In genomic region chr2:88067189-88067588, GRCh38 we compare ENCODE assay signal across 37 cellular contexts. TPM values are rescaled to one million over a fixed set of nuclear protein-coding genes. Genes with fewer than 3 reads are reported as not detected.
DNase-seq lines count a peak whose midpoint lies in the region; ATAC-seq, FAIRE-seq and TF ChIP-seq lines count a peak whose summit lies in the region.
"Had no signal": no experiment of that assay in that cellular context is flagged by ENCODE, and none has a peak within 500 bp of the region (broad histone marks: within the 10 kb centered on the region; RNA-seq: fewer than 3 reads in every experiment).

No MANE protein-coding gene starts in this region.

- no peaks in the 10 kb centered on the region for H4K20me1 ChIP-seq in GM23338 (replicated peaks; ENCODE audit: insufficient read depth)
- H4K20me1 ChIP-seq in K562 (replicated peaks; ENCODE audit: control insufficient read depth, insufficient read depth, low read length), result no peaks in the 10 kb centered on the region

- CTCF ChIA-PET in K562 (lab: Yijun Ruan, JAX; ENCODE audit: low intra/inter-chr PET ratio), result no interaction called here

- FAIRE-seq in K562 (lab: Jason Lieb, UNC), result no peak
- FAIRE-seq: endothelial cell of umbilical vein, urothelium cell line had no signal

- H3K27me3 Mint-ChIP-seq in GM23338 (ENCODE audit: insufficient read depth, low read depth, poor library complexity), result peaks cover 2% of the 10 kb centered on the region
- H3K27me3 Mint-ChIP-seq: brain had no signal

- no peak for TF ChIP-seq EP300 in K562 (IDR thresholded peaks at IDR 0.05; ENCODE audit: low read length)

- no peak for TF ChIP-seq POLR2A in K562 (conservative IDR thresholded peaks at IDR 0.05)

- H3K9ac ChIP-seq in K562 (ENCODE audit: insufficient read depth in 1 of 2, low read depth in 2 of 2, low read length in 2 of 2), result no peak overlapping the region

- H2AFZ ChIP-seq in GM23338, result peak overlapping the region; percentile 94
- H2AFZ ChIP-seq in K562 (ENCODE audit: low read depth, low read length), result no peak overlapping the region

- BruUV-seq in K562 (replicated peaks; lab: Mats Ljungman, UMichigan), result no TSS peak

- ATAC-seq in GM23338, result no peak
- no peak for ATAC-seq in K562
- peak; percentile 85 for ATAC-seq in left ventricle myocardium superior
- ATAC-seq in psoas muscle, result peak; percentile 86 to 90 (median 88)
- no peak for ATAC-seq in left colon
- no peak for ATAC-seq in HG03139 (IDR thresholded peaks at IDR 0.05; ENCODE audit: unreplicated experiment)
- ATAC-seq: natural killer cell; PC-3; stimulated activated naive CD8-positive, alpha-beta T cell treated with anti-CD3 and anti-CD28 coated beads, Interleukin-15, Interleukin-2, amounts not matched to agents 100 U/mL and 50 U/mL, for 24 hours had no signal

- POLR2A ChIA-PET in K562 (lab: Yijun Ruan, JAX), result interaction anchor here (0.8 to 1.4 kb wide), 2 partner anchors 13 to 43 kb away, joined by 3 to 4 read pairs; no protein-coding TSS in a partner anchor

- no peak for TF ChIP-seq RAD21 in K562 (CRISPR knock-in tag; conservative IDR thresholded peaks at IDR 0.05 in 1 of 2, IDR thresholded peaks at IDR 0.05 in 1 of 2)

- H3K79me2 ChIP-seq in GM23338 (replicated peaks; ENCODE audit: insufficient read depth) (no peaks in the 10 kb centered on the region), K562 (ENCODE audit: control insufficient read depth, insufficient read depth, low read length) (no peaks in the 10 kb centered on the region)

- TF ChIP-seq CTCF in GM23338 (conservative IDR thresholded peaks at IDR 0.05; ENCODE audit: low read depth in 2 of 2) (no peak), K562 (IDR thresholded peaks at IDR 0.05 in 2 of 3, conservative IDR thresholded peaks at IDR 0.05 in 1 of 3; ENCODE audit: insufficient read depth in 2 of 3, low read depth in 1 of 3, low read length in 3 of 3) (no peak), psoas muscle (IDR thresholded peaks at IDR 0.05) (no peak)

- DNase-seq in GM23338 (ENCODE audit: low spot score), result no peak
- DNase-seq in K562 (ENCODE audit: extremely low read depth in 1 of 4, low spot score in 3 of 4), result no peak
- DNase-seq in left ventricle myocardium superior, result peak; percentile 61
- peak; percentile 37 to 60 for DNase-seq in psoas muscle
- no peak for DNase-seq in ecto neural progenitor cell (ENCODE audit: low spot score)
- DNase-seq in left colon, result no peak
- DNase-seq in head of caudate nucleus, result no peak
- DNase-seq: activated CD4-positive, alpha-beta memory T cell treated with anti-CD3 and anti-CD28 coated beads, Interleukin-2, amount 10 ng/mL, durations not matched to agents 7 days and 5 days; activated CD8-positive, alpha-beta memory T cell treated with anti-CD3 and anti-CD28 coated beads, Interleukin-2, amount 50 U/mL, for 48 hours; activated naive CD4-positive, alpha-beta T cell treated with anti-CD3 and anti-CD28 coated beads, Interleukin-2, amount 50 U/mL, for 16 hours; amniotic stem cell; Caco-2; DMS79; GDM1; KBM-7; natural killer cell; NCI-H1092 treated with DMSO at 0.1 percent for 48 hours; NCI-H187 treated with DMSO at 0.1 percent for 48 hours; NCI-H2171 treated with DMSO at 0.1 percent for 48 hours; NCI-H526; PC-3; spleen; stimulated activated CD4-positive, alpha-beta T cell treated with anti-CD3 and anti-CD28 coated beads, Interleukin-2, amount 100 ng/mL, for 24 hours; stimulated activated naive CD8-positive, alpha-beta T cell treated with anti-CD3 and anti-CD28 coated beads, Interleukin-15, Interleukin-2, amounts not matched to agents 100 U/mL and 50 U/mL, for 24 hours; T-helper 2 cell; testis had no signal

- H3K9me3 ChIP-seq in K562 (replicated peaks; ENCODE audit: control insufficient read depth, insufficient read depth, low read depth, low read length), result no peaks in the 10 kb centered on the region
- no peaks in the 10 kb centered on the region for H3K9me3 ChIP-seq in psoas muscle
- H3K9me3 ChIP-seq: Caco-2, spleen, testis had no signal

- H3K36me3 Mint-ChIP-seq in GM23338 (ENCODE audit: low read depth), result no peaks in the 10 kb centered on the region; the same call in 2 of the 3 replicates
- H3K36me3 Mint-ChIP-seq: brain, natural killer cell had no signal

- H3K4me1 ChIP-seq in GM23338 (ENCODE audit: insufficient read depth) (peaks cover 17% of the 10 kb centered on the region), K562 (replicated peaks in 1 of 2; ENCODE audit: control insufficient read depth in 2 of 2, insufficient read depth in 2 of 2, low read length in 2 of 2) (peaks cover under 1 to 6% of the 10 kb centered on the region in 2 experiments; a peak in 3 of 5 replicates), psoas muscle (peaks cover 15% of the 10 kb centered on the region)
- H3K4me1 ChIP-seq: spleen, testis had no signal

- no peaks in the 10 kb centered on the region for H3F3A ChIP-seq in GM23338 (replicated peaks; ENCODE audit: low read depth)

- H3K9me1 ChIP-seq in K562 (ENCODE audit: control insufficient read depth, insufficient read depth, low read length), result no peaks in the 10 kb centered on the region

- intact Hi-C loops in K562 (cut with micrococcal nuclease) (no loop called here), left ventricle myocardium superior (cut with micrococcal nuclease) (no loop called here), psoas muscle (cut with DNase I) (no loop called here), left colon (cut with DNase I, micrococcal nuclease) (loop anchor here in 1 of 2 donors (10.0 kb wide), 1 partner anchor 98 kb away; no protein-coding TSS in a partner anchor), head of caudate nucleus (cut with DNase I) (no loop called here)

- no peaks in the 10 kb centered on the region for H3K9me3 Mint-ChIP-seq in GM23338
- H3K9me3 Mint-ChIP-seq: activated CD4-positive, alpha-beta memory T cell treated with anti-CD3 and anti-CD28 coated beads, Interleukin-2, amount 10 ng/mL, durations not matched to agents 7 days and 5 days; brain; natural killer cell had no signal

- no peak overlapping the region for H3K4me3 ChIP-seq in GM23338
- H3K4me3 ChIP-seq in K562, result no peak overlapping the region
- H3K4me3 ChIP-seq in psoas muscle, result peak overlapping the region; percentile 72
- H3K4me3 ChIP-seq: spleen, testis had no signal

- H3K27ac Mint-ChIP-seq in GM23338, result no peak overlapping the region
- H3K27ac Mint-ChIP-seq: activated CD4-positive, alpha-beta memory T cell treated with anti-CD3 and anti-CD28 coated beads, Interleukin-2, amount 10 ng/mL, durations not matched to agents 7 days and 5 days; natural killer cell had no signal

- H3K4me3 Mint-ChIP-seq in GM23338, result no peak overlapping the region
- H3K4me3 Mint-ChIP-seq: activated CD4-positive, alpha-beta memory T cell treated with anti-CD3 and anti-CD28 coated beads, Interleukin-2, amount 10 ng/mL, durations not matched to agents 7 days and 5 days; natural killer cell had no signal

- H3K4me2 ChIP-seq in GM23338 (no peak overlapping the region), K562 (ENCODE audit: insufficient read depth, low read length) (no peak overlapping the region)

- no peaks in the 10 kb centered on the region for H3K36me3 ChIP-seq in GM23338 (ENCODE audit: insufficient read depth)
- H3K36me3 ChIP-seq in K562 (ENCODE audit: control insufficient read depth, insufficient read depth, low read length), result no peaks in the 10 kb centered on the region
- no peaks in the 10 kb centered on the region for H3K36me3 ChIP-seq in psoas muscle (ENCODE audit: insufficient read depth in 1 of 2, low read depth in 1 of 2)
- H3K36me3 ChIP-seq: spleen had no signal

- no peaks in the 10 kb centered on the region for H3K9me2 ChIP-seq in GM23338 (ENCODE audit: insufficient read depth)

- in situ Hi-C loops in K562 (cut with MboI), result no loop called here

- 59% methylated on average over 5 of the region's 5 CpGs for WGBS in K562 (ENCODE audit: insufficient coverage, low coverage, missing lambda C conversion rate)
- 14 to 35% (median 28%) methylated on average over 5 of the region's 5 CpGs for WGBS in psoas muscle, 3 donors

- peaks cover 26% of the 10 kb centered on the region for H3K4me1 Mint-ChIP-seq in GM23338
- H3K4me1 Mint-ChIP-seq: activated CD4-positive, alpha-beta memory T cell treated with anti-CD3 and anti-CD28 coated beads, Interleukin-2, amount 10 ng/mL, durations not matched to agents 7 days and 5 days; natural killer cell had no signal

- H3K27me3 ChIP-seq in GM23338 (ENCODE audit: insufficient read depth) (no peaks in the 10 kb centered on the region), K562 (ENCODE audit: control insufficient read depth in 2 of 2, insufficient read depth in 2 of 2, low read length in 2 of 2) (no peaks in the 10 kb centered on the region), psoas muscle (ENCODE audit: insufficient read depth in 3 of 3, low read length in 2 of 3) (no peaks in the 10 kb centered on the region)
- H3K27me3 ChIP-seq: testis had no signal

- H3K27ac ChIP-seq in GM23338 (ENCODE audit: low read depth) (no peak overlapping the region), K562 (ENCODE audit: extremely low read depth, low read depth, low read length) (no peak overlapping the region), psoas muscle (peak overlapping the region; percentile 95)
- H3K27ac ChIP-seq: C4-2B, spleen, testis had no signal

RNA-seq across cellular contexts. Expression of gene SMYD1, which starts 0.4 kb away (rescaled TPM):
- 0.07 TPM in 1 of 2 replicates, not detected in the other for total RNA-seq in GM23338 (2014; rRNA removed; shearing (Covaris generic))
- polyA plus RNA-seq in GM23338 (2016; fragmentation: Nextera tagmentation; extraction: Ambion mirVana), result 0.35 TPM in 1 of 2 replicates, not detected in the other
- total RNA-seq in K562 (2011; cell fraction: chromatin; rRNA removed; ENCODE audit: low replicate concordance), result not detected in 2 replicates
- not detected in 2 replicates for total RNA-seq in K562 (2011; cell fraction: nucleolus; rRNA removed)
- not detected in 2 replicates for total RNA-seq in K562 (2011; cell fraction: nucleoplasm; rRNA removed)
- not detected in 2 replicates for total RNA-seq in K562 (2014; rRNA removed)
- total RNA-seq in K562 (2014; rRNA removed; fragmentation: Illumina TruSeq; extraction: Trizol), result not detected in 2 replicates
- total RNA-seq in K562 (2015; rRNA removed; fragmentation: Illumina TruSeq; extraction: Trizol), result not detected in 2 replicates
- total RNA-seq in K562 (2021), result not detected in 2 replicates
- polyA plus RNA-seq in K562 (2011; rRNA removed), result not detected in 2 replicates
- not detected in 2 replicates for polyA plus RNA-seq in K562 (2011; cell fraction: cytosol; rRNA removed)
- polyA plus RNA-seq in K562 (2011; cell fraction: nucleus; rRNA removed), result not detected in 2 replicates
- polyA plus RNA-seq in K562 (2012), result not detected in 2 replicates
- polyA plus RNA-seq in K562 (2014; fragmentation: Illumina TruSeq; extraction: Trizol), result not detected in 2 replicates
- polyA plus RNA-seq in K562 (2014; fragmentation: Nextera tagmentation; extraction: Ambion mirVana), result not detected
- not detected in 2 replicates for polyA plus RNA-seq in K562 (2014; rRNA removed)
- polyA minus RNA-seq in K562 (2011; rRNA and poly(A)+ RNA removed), result not detected in 2 replicates
- polyA minus RNA-seq in K562 (2011; cell fraction: cytosol; rRNA and poly(A)+ RNA removed), result not detected in 2 replicates
- polyA minus RNA-seq in K562 (2011; cell fraction: nucleus; rRNA and poly(A)+ RNA removed), result not detected in 2 replicates
- 492 TPM for total RNA-seq in left ventricle myocardium superior
- 100 to 1,000 TPM; 143 to 325 (median 232) TPM for total RNA-seq in psoas muscle
- 100 to 1,000 TPM in 1 of 3 donors, 10 to 100 TPM in 1, 1 to 10 TPM in 1; 8.0 to 112 (median 57.2) TPM for polyA plus RNA-seq in psoas muscle
- total RNA-seq in left colon, result under 1 TPM in 1 of 2 donors, not detected in 1; 0.45 TPM
- total RNA-seq: A172; activated CD4-positive, alpha-beta memory T cell treated with anti-CD3 and anti-CD28 coated beads, Interleukin-2, amount 10 ng/mL, durations not matched to agents 7 days and 5 days; Caco-2; endothelial cell of umbilical vein; glomerular endothelial cell; liver; MCF 10A; mesenteric fat pad; natural killer cell; omental fat pad; PC-3; spleen had no signal
- polyA plus RNA-seq: endothelial cell of umbilical vein, liver had no signal

RNA-seq across cellular contexts. Expression of gene KRCC1, which starts 11.6 kb away (rescaled TPM):
- total RNA-seq in GM23338 (2014; rRNA removed; shearing (Covaris generic)), result 10.3 and 10.5 TPM in 2 replicates
- 12.5 and 12.8 TPM in 2 replicates for polyA plus RNA-seq in GM23338 (2016; fragmentation: Nextera tagmentation; extraction: Ambion mirVana)
- 0.21 and 1.1 TPM in 2 replicates for total RNA-seq in K562 (2011; cell fraction: chromatin; rRNA removed; ENCODE audit: low replicate concordance)
- total RNA-seq in K562 (2011; cell fraction: nucleolus; rRNA removed), result 0.67 TPM in 1 of 2 replicates, not detected in the other
- 0.29 and 0.46 TPM in 2 replicates for total RNA-seq in K562 (2011; cell fraction: nucleoplasm; rRNA removed)
- total RNA-seq in K562 (2014; rRNA removed), result 2.0 and 2.2 TPM in 2 replicates
- total RNA-seq in K562 (2014; rRNA removed; fragmentation: Illumina TruSeq; extraction: Trizol), result 4.3 and 4.7 TPM in 2 replicates
- 4.0 and 5.3 TPM in 2 replicates for total RNA-seq in K562 (2015; rRNA removed; fragmentation: Illumina TruSeq; extraction: Trizol)
- 1.9 and 2.0 TPM in 2 replicates for total RNA-seq in K562 (2021)
- 4.6 and 6.0 TPM in 2 replicates for polyA plus RNA-seq in K562 (2011; rRNA removed)
- polyA plus RNA-seq in K562 (2011; cell fraction: cytosol; rRNA removed), result 0.98 and 1.6 TPM in 2 replicates
- 1.3 and 1.7 TPM in 2 replicates for polyA plus RNA-seq in K562 (2011; cell fraction: nucleus; rRNA removed)
- 3.5 and 5.6 TPM in 2 replicates for polyA plus RNA-seq in K562 (2012)
- 3.1 and 4.7 TPM in 2 replicates for polyA plus RNA-seq in K562 (2014; fragmentation: Illumina TruSeq; extraction: Trizol)
- 1 to 10 TPM; 2.1 TPM for polyA plus RNA-seq in K562 (2014; fragmentation: Nextera tagmentation; extraction: Ambion mirVana)
- polyA plus RNA-seq in K562 (2014; rRNA removed), result 2.2 and 3.3 TPM in 2 replicates
- polyA minus RNA-seq in K562 (2011; rRNA and poly(A)+ RNA removed), result 2.2 and 2.7 TPM in 2 replicates
- polyA minus RNA-seq in K562 (2011; cell fraction: cytosol; rRNA and poly(A)+ RNA removed), result 0.95 and 1.3 TPM in 2 replicates
- 0.54 and 0.89 TPM in 2 replicates for polyA minus RNA-seq in K562 (2011; cell fraction: nucleus; rRNA and poly(A)+ RNA removed)
- 24.1 TPM for total RNA-seq in left ventricle myocardium superior
- 10 to 100 TPM; 10.8 to 24.1 (median 18.7) TPM for total RNA-seq in psoas muscle
- polyA plus RNA-seq in psoas muscle, result 10 to 100 TPM; 19.1 to 44.4 (median 20.1) TPM
- total RNA-seq in left colon, result 10 to 100 TPM; 41.5 to 58.4 TPM

RNA-seq across cellular contexts. Expression of gene RNU2-63P, which starts 50.8 kb away (rescaled TPM):
- total RNA-seq in GM23338 (2014; rRNA removed; shearing (Covaris generic)), result not detected in 2 replicates
- 2.0 and 2.8 TPM in 2 replicates for polyA plus RNA-seq in GM23338 (2016; fragmentation: Nextera tagmentation; extraction: Ambion mirVana)
- 96.1 TPM in 1 of 2 replicates, not detected in the other for total RNA-seq in K562 (2011; cell fraction: chromatin; rRNA removed; ENCODE audit: low replicate concordance)
- 340 and 743 TPM in 2 replicates for total RNA-seq in K562 (2011; cell fraction: nucleolus; rRNA removed)
- total RNA-seq in K562 (2011; cell fraction: nucleoplasm; rRNA removed), result 584 and 1,519 TPM in 2 replicates
- total RNA-seq in K562 (2014; rRNA removed), result 131 TPM in 1 of 2 replicates, not detected in the other
- 236 and 253 TPM in 2 replicates for total RNA-seq in K562 (2014; rRNA removed; fragmentation: Illumina TruSeq; extraction: Trizol)
- total RNA-seq in K562 (2015; rRNA removed; fragmentation: Illumina TruSeq; extraction: Trizol), result 169 and 170 TPM in 2 replicates
- total RNA-seq in K562 (2021), result 33.0 and 34.0 TPM in 2 replicates
- 20.4 and 169 TPM in 2 replicates for polyA plus RNA-seq in K562 (2011; rRNA removed)
- polyA plus RNA-seq in K562 (2011; cell fraction: cytosol; rRNA removed), result not detected in 2 replicates
- polyA plus RNA-seq in K562 (2011; cell fraction: nucleus; rRNA removed), result 27.2 and 46.0 TPM in 2 replicates
- not detected in 2 replicates for polyA plus RNA-seq in K562 (2012)
- polyA plus RNA-seq in K562 (2014; fragmentation: Illumina TruSeq; extraction: Trizol), result not detected in 2 replicates
- polyA plus RNA-seq in K562 (2014; fragmentation: Nextera tagmentation; extraction: Ambion mirVana), result 1 to 10 TPM in 1 of 2 experiments, not detected in 1; 5.8 TPM
- polyA plus RNA-seq in K562 (2014; rRNA removed), result not detected in 2 replicates
- 74.3 and 391 TPM in 2 replicates for polyA minus RNA-seq in K562 (2011; rRNA and poly(A)+ RNA removed)
- 45.0 and 202 TPM in 2 replicates for polyA minus RNA-seq in K562 (2011; cell fraction: cytosol; rRNA and poly(A)+ RNA removed)
- 490 and 616 TPM in 2 replicates for polyA minus RNA-seq in K562 (2011; cell fraction: nucleus; rRNA and poly(A)+ RNA removed)
- not detected for total RNA-seq in left ventricle myocardium superior
- 1 to 10 TPM in 1 of 4 donors, not detected in 3; 5.0 TPM for total RNA-seq in psoas muscle
- polyA plus RNA-seq in psoas muscle, result not detected
- total RNA-seq in left colon, result 10 to 100 TPM in 1 of 2 donors, 1 to 10 TPM in 1; 5.0 to 15.7 TPM
- total RNA-seq: A172, endothelial cell of umbilical vein, glomerular endothelial cell, liver, omental fat pad, testis had no signal
- polyA plus RNA-seq: endothelial cell of umbilical vein, liver, spleen had no signal

Comparison
In these comparisons a context has a peak if more than half of its experiments do, and no peak if none do; other contexts are left out.
1. ATAC-seq: peak in left ventricle myocardium superior (single experiment) and psoas muscle (4 of 4); none in GM23338 (single experiment), K562 (single experiment), left colon (single experiment) and HG03139 (single experiment).
2. DNase-seq: peak in left ventricle myocardium superior (single experiment) and psoas muscle (2 of 2); none in GM23338 (single experiment), K562 (0 of 4), ecto neural progenitor cell (single experiment), left colon (0 of 2) and head of caudate nucleus (0 of 42).
3. RNA of gene SMYD1, which starts 0.4 kb away (total RNA-seq): 492 TPM in left ventricle myocardium superior (single experiment) and 143 to 325 TPM in psoas muscle; 0.45 TPM in left colon, 0.07 TPM in GM23338 and not detected in K562; every median in the first group is over 10 times any median in the second.